ENCODE assay signal across 24 cellular contexts in the genomic region with DNA sequence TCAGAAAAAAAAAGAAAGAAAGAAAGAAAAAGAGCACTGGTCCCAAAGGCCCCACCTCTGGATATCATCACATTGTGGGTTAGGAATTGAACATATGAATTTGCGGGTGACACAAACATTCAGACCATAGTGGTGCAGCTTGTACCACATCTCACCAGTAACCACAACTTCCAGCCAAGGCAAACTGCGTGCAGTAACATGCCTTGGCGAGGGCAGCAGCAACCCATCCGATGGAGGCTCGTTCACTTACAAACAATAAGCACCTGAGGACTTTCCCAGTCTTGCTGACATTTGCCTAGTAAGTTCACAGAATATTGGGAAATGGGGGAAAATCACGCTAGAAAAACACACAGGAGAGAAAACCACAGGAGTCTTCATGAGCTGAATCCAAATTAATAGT.
"Had no signal": no experiment of that assay in that cellular context is flagged by ENCODE, and none has a peak within 500 bp of the region (broad histone marks: within the 10 kb centered on the region; RNA-seq: fewer than 3 reads in every experiment).

No MANE protein-coding gene starts in this region.

- H3K27me3 ChIP-seq: brain microvascular endothelial cell had no signal

- ATAC-seq: activated CD4-positive, CD25-positive, alpha-beta regulatory T cell treated with anti-CD3 and anti-CD28 coated beads, Interleukin-2, amount 50 U/mL, for 24 hours; activated CD8-positive, alpha-beta T cell treated with anti-CD3 and anti-CD28 coated beads for 36 hours; activated T-cell treated with anti-CD3 and anti-CD28 coated beads, Interleukin-2, amount 50 U/mL, for 72 hours; Panc1; Right ventricle myocardium inferior had no signal

- DNase-seq: activated CD4-positive, alpha-beta T cell treated with anti-CD3 and anti-CD28 coated beads for 4 hours; activated CD8-positive, alpha-beta memory T cell treated with anti-CD3 and anti-CD28 coated beads, Interleukin-2, amount 50 U/mL, for 4 hours; activated CD8-positive, alpha-beta T cell treated with anti-CD3 and anti-CD28 coated beads for 36 hours; activated gamma-delta T cell treated with Interleukin-2 at 50 U/mL for 16 hours; activated naive CD4-positive, alpha-beta T cell treated with anti-CD3 and anti-CD28 coated beads, Interleukin-2, amount 10 ng/mL, durations not matched to agents 7 days and 5 days; activated naive CD8-positive, alpha-beta T cell treated with anti-CD3 and anti-CD28 coated beads for 36 hours; activated T-cell treated with anti-CD3 and anti-CD28 coated beads, Interleukin-2, amount 50 U/mL, for 72 hours; brain microvascular endothelial cell; caudate nucleus; NCI-H1092; NCI-H1417; NCI-H1930; NCI-H345; NCI-H510A; NCI-H69; OCI-M1; RPMI8226; T-helper 1 cell; WERI-Rb-1 had no signal

- H3K27ac ChIP-seq: brain microvascular endothelial cell, KMS-11, SK-N-MC, WERI-Rb-1 had no signal
